24 cellular contexts compared by ENCODE assay signal in genomic region chr14:58830121-58830520, GRCh38.
DNase-seq lines count a peak whose midpoint lies in the region; ATAC-seq, FAIRE-seq and TF ChIP-seq lines count a peak whose summit lies in the region.
"Had no signal": no experiment of that assay in that cellular context is flagged by ENCODE, and none has a peak within 500 bp of the region (broad histone marks: within the 10 kb centered on the region; RNA-seq: fewer than 3 reads in every experiment).

No MANE protein-coding gene starts in this region.

- H3K4me2 ChIP-seq in A549, result peak overlapping the region; percentile 41; the same call in 2 of the 3 replicates
- H3K4me2 ChIP-seq: BLaER1 treated with 17β-estradiol and CSF1 and Interleukin-3, amounts not matched to agents 10 nM and 100 nM had no signal

- TF ChIP-seq CTCF in A549 (IDR thresholded peaks at IDR 0.05), result no peak
- TF ChIP-seq CTCF in brain microvascular endothelial cell (IDR thresholded peaks at IDR 0.05; ENCODE audit: low read depth, low read length, missing control alignments), result no peak

- DNase-seq in A549 (ENCODE audit: low read depth in 1 of 2, low spot score in 1 of 2) (no peak), HTR-8/SVneo (ENCODE audit: insufficient read length, low spot score) (no peak), NCI-H524 treated with DMSO at 0.1 percent for 48 hours (lab: John Stamatoyannopoulos, UW) (peak; percentile 96), brain microvascular endothelial cell (no peak)
- DNase-seq in activated CD8-positive, alpha-beta memory T cell treated with anti-CD3 and anti-CD28 coated beads, Interleukin-2, amount 10 ng/mL, durations not matched to agents 7 days and 5 days, result no peak
- DNase-seq: AML-193; CD4-positive, alpha-beta T cell; GF-D8; GM23248; H9; Kasumi-1; MV-4-11; NCI-H446 treated with DMSO at 0.1 percent for 48 hours; Peyer's patch; T-cell had no signal

- ATAC-seq in A549 (no peak), HG02852 (IDR thresholded peaks at IDR 0.05; ENCODE audit: unreplicated experiment) (no peak), GM18861 (IDR thresholded peaks at IDR 0.05; ENCODE audit: unreplicated experiment) (no peak)
- ATAC-seq in activated CD8-positive, alpha-beta memory T cell treated with anti-CD3 and anti-CD28 coated beads, Interleukin-2, amount 10 ng/mL, durations not matched to agents 7 days and 5 days, result no peak

- H3K4me3 Mint-ChIP-seq in activated CD8-positive, alpha-beta memory T cell treated with anti-CD3 and anti-CD28 coated beads, Interleukin-2, amount 10 ng/mL, durations not matched to agents 7 days and 5 days, result no peak overlapping the region
- H3K4me3 Mint-ChIP-seq: CD4-positive, alpha-beta T cell; H9; T-cell had no signal

- H3K36me3 ChIP-seq in brain microvascular endothelial cell (replicated peaks), result no peaks in the 10 kb centered on the region
- H3K36me3 ChIP-seq: BLaER1 treated with 17β-estradiol and CSF1 and Interleukin-3, amounts not matched to agents 10 nM and 100 nM; Peyer's patch; SJSA1 had no signal

- no peak overlapping the region for H3K27ac Mint-ChIP-seq in activated CD8-positive, alpha-beta memory T cell treated with anti-CD3 and anti-CD28 coated beads, Interleukin-2, amount 10 ng/mL, durations not matched to agents 7 days and 5 days
- H3K27ac Mint-ChIP-seq: CD4-positive, alpha-beta T cell; H9 had no signal

- H3K4me1 ChIP-seq in A549, result peaks cover 7% of the 10 kb centered on the region; the same call in 1 of the 3 replicates
- H3K4me1 ChIP-seq: BLaER1 treated with 17β-estradiol and CSF1 and Interleukin-3, amounts not matched to agents 10 nM and 100 nM; SJSA1 had no signal

- no peak overlapping the region for H3K27ac ChIP-seq in A549
- H3K27ac ChIP-seq in brain microvascular endothelial cell, result no peak overlapping the region
- H3K27ac ChIP-seq: BLaER1 treated with 17β-estradiol and CSF1 and Interleukin-3, amounts not matched to agents 10 nM and 100 nM; GM23248; HL-60; SJSA1 had no signal

- H3K36me3 Mint-ChIP-seq in activated CD8-positive, alpha-beta memory T cell treated with anti-CD3 and anti-CD28 coated beads, Interleukin-2, amount 10 ng/mL, durations not matched to agents 7 days and 5 days, result no peaks in the 10 kb centered on the region
- H3K36me3 Mint-ChIP-seq: T-cell had no signal

- CTCF ChIA-PET in A549 (lab: Yijun Ruan, JAX), result interaction anchor here (1.0 kb wide), 1 partner anchor 329 kb away, joined by 4 read pairs; no protein-coding TSS in a partner anchor
- CTCF ChIA-PET in activated CD8-positive, alpha-beta memory T cell treated with anti-CD3 and anti-CD28 coated beads, Interleukin-2, amount 10 ng/mL, durations not matched to agents 7 days and 5 days (lab: Charles Lee), result no interaction called here

- H3K9me3 Mint-ChIP-seq in activated CD8-positive, alpha-beta memory T cell treated with anti-CD3 and anti-CD28 coated beads, Interleukin-2, amount 10 ng/mL, durations not matched to agents 7 days and 5 days (ENCODE audit: low read depth), result no peaks in the 10 kb centered on the region

- H3K27me3 Mint-ChIP-seq in activated CD8-positive, alpha-beta memory T cell treated with anti-CD3 and anti-CD28 coated beads, Interleukin-2, amount 10 ng/mL, durations not matched to agents 7 days and 5 days, result no peaks in the 10 kb centered on the region
- H3K27me3 Mint-ChIP-seq: CD4-positive, alpha-beta T cell; T-cell had no signal

- no peak for TF ChIP-seq RAD21 in A549 (conservative IDR thresholded peaks at IDR 0.05 in 1 of 2, IDR thresholded peaks at IDR 0.05 in 1 of 2)

- POLR2A ChIA-PET in A549 (lab: Yijun Ruan, JAX), result no interaction called here

- H3K4me3 ChIP-seq in A549 (no peak overlapping the region), brain microvascular endothelial cell (ENCODE audit: low read depth, low read length) (no peak overlapping the region)
- H3K4me3 ChIP-seq: BLaER1 treated with 17β-estradiol and CSF1 and Interleukin-3, amounts not matched to agents 10 nM and 100 nM; GM23248; SJSA1 had no signal

- no peaks in the 10 kb centered on the region for H3K27me3 ChIP-seq in brain microvascular endothelial cell (replicated peaks)
- H3K27me3 ChIP-seq: BLaER1 treated with 17β-estradiol and CSF1 and Interleukin-3, amounts not matched to agents 10 nM and 100 nM; Peyer's patch; SJSA1 had no signal

- peaks cover 7% of the 10 kb centered on the region; the same call in 2 of the 3 replicates for H3K9me3 ChIP-seq in A549
- H3K9me3 ChIP-seq: Peyer's patch had no signal

- no peak for FAIRE-seq in A549 (lab: Jason Lieb, UNC)
- FAIRE-seq in HTR-8/SVneo (lab: Jason Lieb, UNC), result peak; percentile 95
- peak; percentile 41 for FAIRE-seq in islet of Langerhans (lab: Jason Lieb, UNC)
- FAIRE-seq: A204.1, D721Med, GM12891 had no signal

- TF ChIP-seq EP300 in A549 (IDR thresholded peaks at IDR 0.05), result no peak

- 52% methylated on average over 2 of the region's 2 CpGs for WGBS in A549 (ENCODE audit: missing lambda C conversion rate)

- peaks cover 3% of the 10 kb centered on the region for H3K4me1 Mint-ChIP-seq in activated CD8-positive, alpha-beta memory T cell treated with anti-CD3 and anti-CD28 coated beads, Interleukin-2, amount 10 ng/mL, durations not matched to agents 7 days and 5 days

- in situ Hi-C loops in brain microvascular endothelial cell (cut with HindIII; ENCODE audit: low pct_ligation_motif_present, low sequenced_read_pairs), result no loop called here

- no peak for TF ChIP-seq POLR2A in A549 (IDR thresholded peaks at IDR 0.05; ENCODE audit: low read length)

TF ChIP-seq in A549, 52 proteins besides CTCF, POLR2A, EP300 and RAD21:
- TF ChIP-seq POLR2AphosphoS2 (conservative IDR thresholded peaks at IDR 0.05; ENCODE audit: low read length) (no peak), USF2 (IDR thresholded peaks at IDR 0.05) (no peak), BHLHE40 (IDR thresholded peaks at IDR 0.05; ENCODE audit: low read depth, low read length) (no peak), EHF (CRISPR knock-in tag; IDR thresholded peaks at IDR 0.05) (no peak), JUN (IDR thresholded peaks at IDR 0.05) (no peak), RARB (CRISPR knock-in tag; IDR thresholded peaks at IDR 0.05) (no peak), HOXB5 (CRISPR knock-in tag; IDR thresholded peaks at IDR 0.05) (no peak), RFX5 (IDR thresholded peaks at IDR 0.05) (no peak), NPAS2 (CRISPR knock-in tag; IDR thresholded peaks at IDR 0.05; ENCODE audit: borderline replicate concordance) (no peak), NFE2L2 (conservative IDR thresholded peaks at IDR 0.05; ENCODE audit: low read length) (no peak), ELK1 (IDR thresholded peaks at IDR 0.05; ENCODE audit: low read depth, low read length) (no peak), CHD4 (IDR thresholded peaks at IDR 0.05; ENCODE audit: borderline replicate concordance) (no peak), TP53 (CRISPR knock-in tag; IDR thresholded peaks at IDR 0.05) (no peak), KDM5A (IDR thresholded peaks at IDR 0.05) (no peak)
